In the genomic region with DNA sequence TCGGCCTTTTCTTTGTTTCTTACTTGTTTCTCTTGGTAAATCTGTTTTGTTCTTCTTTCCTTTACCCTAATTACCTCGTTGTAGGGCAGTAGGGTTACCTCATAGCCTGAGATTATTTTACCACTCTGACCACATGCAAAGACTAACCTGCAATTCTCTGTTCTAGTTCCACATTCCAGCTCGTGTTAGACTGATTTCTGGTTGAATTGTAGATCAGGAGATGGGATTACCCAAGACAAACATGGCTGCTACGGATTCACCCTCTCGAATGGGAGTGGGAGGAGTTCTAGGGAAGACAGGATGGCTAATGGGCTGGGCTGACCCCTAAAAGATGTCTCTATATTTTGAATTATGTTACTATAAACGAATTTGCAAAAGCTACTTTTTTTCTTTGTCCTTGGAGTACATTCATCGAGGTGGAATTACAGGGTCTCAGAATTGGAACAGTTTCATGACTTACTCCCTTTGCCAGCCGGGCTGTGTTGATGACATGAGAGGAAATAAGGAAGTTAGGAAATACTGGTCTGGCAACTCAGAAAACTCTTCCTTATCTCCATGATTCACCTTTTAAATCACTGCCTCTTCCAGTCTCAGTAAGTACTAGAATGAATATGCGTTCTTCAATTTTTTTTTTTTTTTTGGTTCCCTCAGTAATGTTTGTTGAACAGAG, we compare ENCODE assay signal across 2 cellular contexts.
A peak's percentile ranks its signal among the peaks of the same experiment; 100 is the strongest.
TF ChIP-seq lines count a peak whose summit lies in the region.

No MANE protein-coding gene starts in this region.

TF ChIP-seq in IMR-90, 13 proteins besides CTCF, POLR2A, EP300 and RAD21:
- TF ChIP-seq, protein P1, sequence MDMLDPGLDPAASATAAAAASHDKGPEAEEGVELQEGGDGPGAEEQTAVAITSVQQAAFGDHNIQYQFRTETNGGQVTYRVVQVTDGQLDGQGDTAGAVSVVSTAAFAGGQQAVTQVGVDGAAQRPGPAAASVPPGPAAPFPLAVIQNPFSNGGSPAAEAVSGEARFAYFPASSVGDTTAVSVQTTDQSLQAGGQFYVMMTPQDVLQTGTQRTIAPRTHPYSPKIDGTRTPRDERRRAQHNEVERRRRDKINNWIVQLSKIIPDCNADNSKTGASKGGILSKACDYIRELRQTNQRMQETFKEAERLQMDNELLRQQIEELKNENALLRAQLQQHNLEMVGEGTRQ (IDR thresholded peaks at IDR 0.05; ENCODE audit: low read depth, low read length), result no peak
- TF ChIP-seq MXI1 (IDR thresholded peaks at IDR 0.05; ENCODE audit: borderline replicate concordance, low read depth, low read length), result no peak
- no peak for TF ChIP-seq NFE2L2 (IDR thresholded peaks at IDR 0.05; ENCODE audit: low read depth, low read length)
- TF ChIP-seq, protein P2, sequence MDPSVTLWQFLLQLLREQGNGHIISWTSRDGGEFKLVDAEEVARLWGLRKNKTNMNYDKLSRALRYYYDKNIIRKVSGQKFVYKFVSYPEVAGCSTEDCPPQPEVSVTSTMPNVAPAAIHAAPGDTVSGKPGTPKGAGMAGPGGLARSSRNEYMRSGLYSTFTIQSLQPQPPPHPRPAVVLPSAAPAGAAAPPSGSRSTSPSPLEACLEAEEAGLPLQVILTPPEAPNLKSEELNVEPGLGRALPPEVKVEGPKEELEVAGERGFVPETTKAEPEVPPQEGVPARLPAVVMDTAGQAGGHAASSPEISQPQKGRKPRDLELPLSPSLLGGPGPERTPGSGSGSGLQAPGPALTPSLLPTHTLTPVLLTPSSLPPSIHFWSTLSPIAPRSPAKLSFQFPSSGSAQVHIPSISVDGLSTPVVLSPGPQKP (IDR thresholded peaks at IDR 0.05; ENCODE audit: borderline replicate concordance, low read depth, low read length), result no peak
- no peak for TF ChIP-seq SMC3 (IDR thresholded peaks at IDR 0.05; ENCODE audit: low read depth, low read length)
- no peak for TF ChIP-seq MAFK (IDR thresholded peaks at IDR 0.05; ENCODE audit: low read depth, low read length)
- TF ChIP-seq FOS (IDR thresholded peaks at IDR 0.05; ENCODE audit: low read depth, low read length), result 0 out of 2 replicates have a peak, but pooled peaks have one; percentile 10
- TF ChIP-seq MAZ (IDR thresholded peaks at IDR 0.05; ENCODE audit: borderline replicate concordance, low read depth, low read length), result no peak
- TF ChIP-seq CEBPB (IDR thresholded peaks at IDR 0.05; ENCODE audit: low read depth, low read length), result peak; percentile 64
- TF ChIP-seq BHLHE40 (IDR thresholded peaks at IDR 0.05; ENCODE audit: low read depth, low read length), result no peak
- no peak for TF ChIP-seq RCOR1 (IDR thresholded peaks at IDR 0.05; ENCODE audit: insufficient replicate concordance, low read length)
- no peak for TF ChIP-seq CHD1 (IDR thresholded peaks at IDR 0.05; ENCODE audit: low read depth, low read length)
TF ChIP-seq in IMR-90: peak in this region for 2.

TF ChIP-seq in H1, 55 proteins besides CTCF, POLR2A, EP300 and RAD21:
- TF ChIP-seq YY1 (IDR thresholded peaks at IDR 0.05; ENCODE audit: low read depth, low read length) (peak; percentile 89), HDAC6 (IDR thresholded peaks at IDR 0.05; ENCODE audit: low read depth, low read length) (no peak)
